In genomic region chr14:31307618-31308017, GRCh38 we compare ENCODE assay signal across 21 cellular contexts.
DNase-seq lines count a peak whose midpoint lies in the region; ATAC-seq, FAIRE-seq and TF ChIP-seq lines count a peak whose summit lies in the region.
"Had no signal": no experiment of that assay in that cellular context is flagged by ENCODE, and none has a peak within 500 bp of the region (broad histone marks: within the 10 kb centered on the region; RNA-seq: fewer than 3 reads in every experiment).

No MANE protein-coding gene starts in this region.

- 97% methylated on average over 3 of the region's 3 CpGs for WGBS in GM12878 (ENCODE audit: insufficient coverage, insufficient replicate concordance, low lambda C conversion rate, missing lambda C conversion rate)
- WGBS in hepatocyte (ENCODE audit: low lambda C conversion rate, missing lambda C conversion rate), result 98% methylated on average over 3 of the region's 3 CpGs

- RAD21 ChIA-PET in GM12878 (lab: Charles Lee; ENCODE audit: unreplicated experiment), result no interaction called here

- H3K9me3 ChIP-seq in GM12878 (replicated peaks; ENCODE audit: control insufficient read depth, insufficient read depth, low read length), result no peaks in the 10 kb centered on the region
- no peaks in the 10 kb centered on the region for H3K9me3 ChIP-seq in hepatocyte (ENCODE audit: low read depth)
- H3K9me3 ChIP-seq: A549, Caco-2 had no signal

- no peak for TF ChIP-seq POLR2A in GM12878 (IDR thresholded peaks at IDR 0.05; ENCODE audit: low read depth, low read length)

- H3K36me3 ChIP-seq in GM12878 (ENCODE audit: control insufficient read depth in 2 of 2, insufficient read depth in 2 of 2, low read length in 1 of 2) (peaks cover 0 to 4% of the 10 kb centered on the region in 2 experiments; a peak in 1 of 4 replicates), hepatocyte (replicated peaks; ENCODE audit: insufficient read depth, low read depth) (no peaks in the 10 kb centered on the region)

- POLR2A ChIA-PET in GM12878 (lab: Charles Lee), result interaction anchor here (0.7 to 1.0 kb wide), 2 partner anchors 102 to 289 kb away, joined by 3 to 5 read pairs; no protein-coding TSS in a partner anchor

- TF ChIP-seq CTCF in GM12878 (IDR thresholded peaks at IDR 0.05 in 2 of 3, conservative IDR thresholded peaks at IDR 0.05 in 1 of 3; ENCODE audit: control insufficient read depth in 2 of 3, extremely low read depth in 1 of 3, insufficient read depth in 1 of 3, low read depth in 3 of 3, low read length in 3 of 3), result no peak
- TF ChIP-seq CTCF in hepatocyte (IDR thresholded peaks at IDR 0.05; ENCODE audit: poor library complexity), result no peak

- DNase-seq in GM12878 (ENCODE audit: low read depth, low spot score) (no peak), SKM-1 treated with dmso at 0.1 percent for 144 hours (lab: John Stamatoyannopoulos, UW; ENCODE audit: unreplicated experiment) (no peak), NCI-H1694 treated with DMSO at 0.1 percent for 48 hours (lab: John Stamatoyannopoulos, UW) (no peak), hepatocyte (ENCODE audit: low spot score) (no peak)
- DNase-seq: AML-193; CD4-positive, alpha-beta T cell; DMS153; DMS79; GDM1; HCEC 1CT; Kasumi-1; KG1 had no signal

- no peak for TF ChIP-seq EP300 in GM12878 (IDR thresholded peaks at IDR 0.05; ENCODE audit: borderline replicate concordance in 1 of 2, control insufficient read depth in 1 of 2, low read depth in 2 of 2, low read length in 2 of 2)

- H3K27me3 ChIP-seq in GM12878 (replicated peaks in 1 of 2; ENCODE audit: control insufficient read depth in 2 of 2, insufficient read depth in 2 of 2, low read length in 1 of 2) (no peaks in the 10 kb centered on the region), hepatocyte (no peaks in the 10 kb centered on the region)

- SMC1A ChIA-PET in GM12878 (lab: Charles Lee; ENCODE audit: uncharacterized antibody, unreplicated experiment), result no interaction called here

- CTCF ChIA-PET in GM12878 (lab: Yijun Ruan, JAX), result no interaction called here

- H3K4me3 ChIP-seq in GM12878 (no peak overlapping the region), hepatocyte (no peak overlapping the region)
- H3K4me3 ChIP-seq: A549, GM23338 had no signal

- H3K9ac ChIP-seq in GM12878 (ENCODE audit: control insufficient read depth, insufficient read depth, low read length), result no peak overlapping the region

- no peaks in the 10 kb centered on the region; the same call in 1 of the 2 replicates for H3K4me1 ChIP-seq in GM12878 (ENCODE audit: control insufficient read depth, insufficient read depth, low read length)
- H3K4me1 ChIP-seq in hepatocyte (ENCODE audit: insufficient read depth), result no peaks in the 10 kb centered on the region
- H3K4me1 ChIP-seq: A549, Caco-2 had no signal

- no peaks in the 10 kb centered on the region for H3K9me2 ChIP-seq in hepatocyte (replicated peaks; ENCODE audit: insufficient read depth)

- TF ChIP-seq RAD21 in GM12878 (IDR thresholded peaks at IDR 0.05; ENCODE audit: insufficient read depth, low read depth, low read length), result no peak

- intact Hi-C loops in GM12878 (cut with micrococcal nuclease; ENCODE audit: unreplicated experiment), result no loop called here

- in situ Hi-C loops in GM12878 (cut with MboI), result no loop called here

- no peaks in the 10 kb centered on the region for H4K20me1 ChIP-seq in GM12878 (ENCODE audit: control insufficient read depth, insufficient read depth)
- no peaks in the 10 kb centered on the region for H4K20me1 ChIP-seq in hepatocyte (ENCODE audit: insufficient read depth, poor library complexity, severe bottlenecking)

- H3K79me2 ChIP-seq in GM12878 (ENCODE audit: control insufficient read depth, insufficient read depth, low read length) (no peaks in the 10 kb centered on the region), hepatocyte (no peaks in the 10 kb centered on the region)

- no peak for FAIRE-seq in GM12878 (lab: Jason Lieb, UNC)
- FAIRE-seq: A549, H54 had no signal

- no peak overlapping the region for H3K4me2 ChIP-seq in GM12878 (ENCODE audit: control insufficient read depth, insufficient read depth)
- no peak overlapping the region for H3K4me2 ChIP-seq in hepatocyte
- H3K4me2 ChIP-seq: A549, GM23338 had no signal

- H3K27ac ChIP-seq in GM12878 (ENCODE audit: control insufficient read depth, insufficient read depth) (no peak overlapping the region), hepatocyte (no peak overlapping the region)
- H3K27ac ChIP-seq: 22Rv1, A549, C4-2B had no signal

- H2AFZ ChIP-seq in GM12878 (ENCODE audit: control insufficient read depth, low read depth, low read length) (no peak overlapping the region), hepatocyte (no peak overlapping the region)
- H2AFZ ChIP-seq: GM23338 had no signal

- BruUV-seq in GM12878 (replicated peaks; lab: Mats Ljungman, UMichigan), result no TSS peak

- ATAC-seq in GM18498 (IDR thresholded peaks at IDR 0.05; ENCODE audit: unreplicated experiment) (peak; percentile 59), GM18909 (IDR thresholded peaks at IDR 0.05; ENCODE audit: poor library complexity, unreplicated experiment) (peak; percentile 43), HG03159 (IDR thresholded peaks at IDR 0.05; ENCODE audit: unreplicated experiment) (peak; percentile 57), GM12878 (peak; percentile 45)
- ATAC-seq: A549, GM23338 had no signal

TF ChIP-seq in GM12878, 131 proteins besides CTCF, POLR2A, EP300 and RAD21:
- TF ChIP-seq PBX3 (IDR thresholded peaks at IDR 0.05; ENCODE audit: insufficient replicate concordance, low read depth, low read length), result no peak
- 0 out of 2 replicates have a peak, but pooled peaks have one; percentile 35 for TF ChIP-seq ZNF687 (IDR thresholded peaks at IDR 0.05)
- peak; percentile 36; the same call in 1 of the 2 replicates for TF ChIP-seq ZNF384 (IDR thresholded peaks at IDR 0.05; ENCODE audit: borderline replicate concordance, low read depth, low read length)
TF ChIP-seq in GM12878: peak in this region for 2.
